ENCODE assay signal across 8 cellular contexts in the genomic region with DNA sequence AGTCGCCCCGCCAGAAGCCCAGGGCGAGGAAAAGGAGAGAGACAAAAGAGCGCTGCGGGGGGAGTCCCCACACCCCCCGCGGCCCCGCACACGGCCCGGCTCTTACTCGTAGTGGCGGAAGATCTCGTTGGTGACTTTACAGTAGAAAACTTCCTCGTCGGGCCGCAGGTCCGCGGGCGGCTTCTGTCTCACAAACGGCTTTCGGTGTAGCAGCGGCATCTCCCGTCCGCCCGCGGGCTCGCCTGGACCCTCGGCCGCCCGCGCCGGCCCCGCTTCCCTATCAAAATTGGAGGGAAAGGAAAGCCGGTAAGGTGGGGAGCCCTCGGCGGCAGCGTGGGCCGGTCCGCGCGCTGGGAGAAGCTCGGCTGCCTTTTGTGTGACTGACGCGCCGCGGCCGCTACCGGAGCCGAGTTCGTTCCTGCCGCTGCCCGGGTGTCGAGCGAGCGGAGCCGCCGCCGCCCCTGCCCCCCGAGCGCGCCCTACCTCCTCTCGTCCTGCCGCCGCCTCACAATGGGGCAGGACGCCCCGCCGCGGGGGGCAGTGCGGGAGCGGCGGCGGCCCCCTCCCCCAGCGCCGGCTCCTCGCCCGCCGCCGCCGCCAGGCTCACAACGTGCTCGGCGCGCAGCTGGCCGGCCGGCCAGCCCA. TPM values are rescaled to one million over a fixed set of nuclear protein-coding genes. Genes with fewer than 3 reads are reported as not detected.
DNase-seq lines count a peak whose midpoint lies in the region; ATAC-seq and TF ChIP-seq lines count a peak whose summit lies in the region.

No MANE protein-coding gene starts in this region.

- no peaks in the 10 kb centered on the region for H3K27me3 Mint-ChIP-seq in CD4-positive, alpha-beta memory T cell
- H3K27me3 Mint-ChIP-seq in nephron progenitor cell (ENCODE audit: low read depth, poor library complexity), result peaks cover 6% of the 10 kb centered on the region

- peaks cover 22 to 56% (median 41%) of the 10 kb centered on the region in 4 donors for H3K4me1 Mint-ChIP-seq in CD4-positive, alpha-beta memory T cell
- peaks cover 32% of the 10 kb centered on the region for H3K4me1 Mint-ChIP-seq in nephron progenitor cell

- peak overlapping the region; percentile 87 to 100 (median 96) for H3K4me3 Mint-ChIP-seq in CD4-positive, alpha-beta memory T cell
- peak overlapping the region; percentile 94 for H3K4me3 Mint-ChIP-seq in nephron progenitor cell

- intact Hi-C loops in CD4-positive, alpha-beta memory T cell (cut with micrococcal nuclease), result loop anchor here (1.0 to 10.0 kb wide), 4 partner anchors 57 to 248 kb away; partner anchors contain the start of genes PPP2R3C and PRORP

- CTCF ChIA-PET in CD4-positive, alpha-beta memory T cell (lab: Charles Lee; ENCODE audit: partially characterized antibody), result interaction anchor here (1.0 to 1.4 kb wide), 4 partner anchors 10 to 202 kb away, joined by 3 to 16 read pairs (median 5); partner anchors contain the start of gene SRP54

- peak overlapping the region; percentile 93 to 100 (median 97) for H3K27ac Mint-ChIP-seq in CD4-positive, alpha-beta memory T cell
- H3K27ac Mint-ChIP-seq in nephron progenitor cell, result no peak overlapping the region

- POLR2A ChIA-PET in CD4-positive, alpha-beta memory T cell (lab: Charles Lee; ENCODE audit: partially characterized antibody), result interaction anchor here (0.7 to 3.7 kb wide), 19 partner anchors 10 to 247 kb away, joined by 3 to 128 read pairs (median 4); partner anchors contain the start of genes FAM177A1, PPP2R3C and SRP54

- peaks cover 6% of the 10 kb centered on the region for H3K36me3 ChIP-seq in CD4-positive, alpha-beta memory T cell (ENCODE audit: insufficient read depth, low read length)
- H3K36me3 ChIP-seq in subcutaneous abdominal adipose tissue (ENCODE audit: control insufficient read depth in 5 of 5, insufficient read depth in 5 of 5, low read length in 5 of 5), result peaks cover 0 to 5% (median 0%) of the 10 kb centered on the region in 5 donors

- H3K27ac ChIP-seq in CD4-positive, alpha-beta memory T cell (ENCODE audit: low read depth, low read length), result peak overlapping the region; percentile 100
- H3K27ac ChIP-seq in subcutaneous abdominal adipose tissue (ENCODE audit: low read depth, low read length), result peak overlapping the region; percentile 100

- H3K36me3 Mint-ChIP-seq in CD4-positive, alpha-beta memory T cell, result peaks cover 0 to 31% of the 10 kb centered on the region in 2 donors
- H3K36me3 Mint-ChIP-seq in nephron progenitor cell (ENCODE audit: low read depth), result peaks cover 9% of the 10 kb centered on the region

- no peaks in the 10 kb centered on the region for H3K9me3 ChIP-seq in CD4-positive, alpha-beta memory T cell (ENCODE audit: control insufficient read depth in 1 of 2, low read length in 2 of 2)
- H3K9me3 ChIP-seq in subcutaneous abdominal adipose tissue (ENCODE audit: control insufficient read depth in 5 of 5, low read length in 5 of 5), result no peaks in the 10 kb centered on the region

- no peaks in the 10 kb centered on the region for H3K27me3 ChIP-seq in CD4-positive, alpha-beta memory T cell (ENCODE audit: insufficient read depth, low read length)
- H3K27me3 ChIP-seq in subcutaneous abdominal adipose tissue (ENCODE audit: control insufficient read depth in 5 of 5, insufficient read depth in 4 of 5, low read length in 5 of 5), result no peaks in the 10 kb centered on the region

- DNase-seq in CD4-positive, alpha-beta memory T cell, result peak in 3 of 5 donors; percentile 56 to 68 (median 65)
- DNase-seq in NOMO-1 (lab: John Stamatoyannopoulos, UW; ENCODE audit: unreplicated experiment in 2 of 2) (peak; percentile 41 to 45), fibroblast of pulmonary artery (ENCODE audit: low read depth) (peak; percentile 56), nephron progenitor cell (peak; percentile 61)
- peak; percentile 20 to 37 for DNase-seq in activated T-helper 1 cell treated with anti-CD3 and anti-CD28 coated beads, Interleukin-2, amount 50 U/mL, for 16 hours (ENCODE audit: low read depth in 1 of 2, low spot score in 1 of 2)

- TF ChIP-seq CTCF in fibroblast of pulmonary artery (IDR thresholded peaks at IDR 0.05; ENCODE audit: low read length, missing control alignments) (peak; percentile 0), nephron progenitor cell (IDR thresholded peaks at IDR 0.05) (no peak)

- peaks cover 46% of the 10 kb centered on the region for H3K4me1 ChIP-seq in CD4-positive, alpha-beta memory T cell (ENCODE audit: insufficient read depth, low read length)
- peaks cover 0 to 18% (median 14%) of the 10 kb centered on the region in 5 donors for H3K4me1 ChIP-seq in subcutaneous abdominal adipose tissue (ENCODE audit: control insufficient read depth in 5 of 5, insufficient read depth in 5 of 5, low read length in 5 of 5)

- peak; percentile 23 for ATAC-seq in GM19328 (IDR thresholded peaks at IDR 0.05; ENCODE audit: unreplicated experiment)
- peak; percentile 23 for ATAC-seq in HG03442 (IDR thresholded peaks at IDR 0.05; ENCODE audit: unreplicated experiment)

- peak overlapping the region; percentile 38 to 100 (median 97) for H3K9ac ChIP-seq in subcutaneous abdominal adipose tissue (ENCODE audit: low read length in 5 of 5)

- H3K4me3 ChIP-seq in CD4-positive, alpha-beta memory T cell (ENCODE audit: low read length in 2 of 2), result peak overlapping the region; percentile 47 to 64
- H3K4me3 ChIP-seq in fibroblast of pulmonary artery (replicated peaks; ENCODE audit: low read depth, low read length) (peak overlapping the region; percentile 83), subcutaneous abdominal adipose tissue (ENCODE audit: low read depth in 1 of 5, low read length in 5 of 5) (peak overlapping the region in 4 of 5 donors; percentile 83 to 89 (median 84))

- no peaks in the 10 kb centered on the region for H3K9me3 Mint-ChIP-seq in CD4-positive, alpha-beta memory T cell
- H3K9me3 Mint-ChIP-seq in nephron progenitor cell, result no peaks in the 10 kb centered on the region

RNA-seq across cellular contexts. Expression of gene BAZ1A, which starts 0.7 kb away (rescaled TPM):
- 10 to 100 TPM; 54.1 to 56.4 TPM for total RNA-seq in CD4-positive, alpha-beta memory T cell
- 10 to 100 TPM in 1 of 2 donors, 1 to 10 TPM in 1; 5.6 to 16.4 TPM for polyA plus RNA-seq in CD4-positive, alpha-beta memory T cell

Comparison
In these comparisons a context has a peak if more than half of its experiments do, and no peak if none do; other contexts are left out.
1. Peak in every context shown above with its lines: DNase-seq, ATAC-seq, H3K4me3 ChIP-seq and H3K27ac ChIP-seq.